22 cellular contexts compared by ENCODE assay signal in genomic region chr10:21083861-21084260, GRCh38.
DNase-seq lines count a peak whose midpoint lies in the region; ATAC-seq, FAIRE-seq and TF ChIP-seq lines count a peak whose summit lies in the region.
"Had no signal": no experiment of that assay in that cellular context is flagged by ENCODE, and none has a peak within 500 bp of the region (broad histone marks: within the 10 kb centered on the region; RNA-seq: fewer than 3 reads in every experiment).

No MANE protein-coding gene starts in this region.

- no peaks in the 10 kb centered on the region for H3K27me3 ChIP-seq in BLaER1
- H3K27me3 ChIP-seq in PC-3 (ENCODE audit: low read length): no peaks in the 10 kb centered on the region
- H3K27me3 ChIP-seq: adrenal gland, heart left ventricle, sigmoid colon had no signal

- no peak for TF ChIP-seq CTCF in PC-3 (conservative IDR thresholded peaks at IDR 0.05; ENCODE audit: low read depth, low read length)

- H2AFZ ChIP-seq in PC-3 (ENCODE audit: low read length): no peak overlapping the region

- H3K9me3 ChIP-seq in BLaER1 (no peaks in the 10 kb centered on the region), PC-3 (ENCODE audit: low read length) (no peaks in the 10 kb centered on the region)
- H3K9me3 ChIP-seq: adrenal gland, heart left ventricle, sigmoid colon had no signal

- POLR2A ChIA-PET in PC-3 (lab: Charles Lee; ENCODE audit: unreplicated experiment): interaction anchor here (0.5 to 0.7 kb wide), 2 partner anchors 152 to 253 kb away, joined by 4 to 5 read pairs; no protein-coding TSS in a partner anchor

- H3K4me1 ChIP-seq in BLaER1: peaks cover 27% of the 10 kb centered on the region
- H3K4me1 ChIP-seq in PC-3 (ENCODE audit: insufficient read depth, low read length): peaks cover 34% of the 10 kb centered on the region
- H3K4me1 ChIP-seq: adrenal gland, sigmoid colon had no signal

- no peak overlapping the region for H3K27ac ChIP-seq in BLaER1
- peak overlapping the region; percentile 70 for H3K27ac ChIP-seq in PC-3 (ENCODE audit: low read length)
- H3K27ac ChIP-seq: adrenal gland, heart left ventricle, sigmoid colon had no signal

- H3K4me2 ChIP-seq in BLaER1: peak overlapping the region; percentile 32
- peak overlapping the region; percentile 47 for H3K4me2 ChIP-seq in PC-3 (ENCODE audit: low read length)

- intact Hi-C loops in PC-3 (cut with micrococcal nuclease): loop anchor here (2.0 to 5.0 kb wide), 2 partner anchors 88 to 111 kb away; no protein-coding TSS in a partner anchor

- ATAC-seq in PC-3 (peak; percentile 80), HG02970 (IDR thresholded peaks at IDR 0.05; ENCODE audit: low FRiP score, unreplicated experiment) (no peak)
- ATAC-seq: heart left ventricle, Panc1 had no signal

- no peak overlapping the region for H3K9ac ChIP-seq in BLaER1
- no peak overlapping the region for H3K9ac ChIP-seq in PC-3 (ENCODE audit: low read length)

- DNase-seq in LHCN-M2 (ENCODE audit: low read depth) (peak; percentile 7), PC-3 (peak; percentile 97), kidney glomerular epithelial cell (lab: John Stamatoyannopoulos, UW) (peak; percentile 4), HTR-8/SVneo (ENCODE audit: insufficient read length, low spot score) (no peak)
- DNase-seq in stimulated activated CD4-positive, alpha-beta T cell treated with anti-CD3 and anti-CD28 coated beads, Interleukin-15, amount 100 ng/mL, for 24 hours: no peak
- DNase-seq in activated CD4-positive, alpha-beta T cell treated with anti-CD3 and anti-CD28 coated beads for 48 hours: no peak
- DNase-seq: activated CD4-positive, alpha-beta T cell treated with anti-CD3 and anti-CD28 coated beads, Interleukin-2, amount 10 ng/mL, durations not matched to agents 24 days and 14 days; activated CD8-positive, alpha-beta memory T cell treated with anti-CD3 and anti-CD28 coated beads, Interleukin-2, amount 50 U/mL, for 4 hours; activated effector memory CD4-positive, alpha-beta T cell treated with anti-CD3 and anti-CD28 coated beads, Interleukin-2, amount 50 U/mL, for 16 hours; adrenal gland; GF-D8; heart left ventricle; immature natural killer cell; NCI-H2081; NCI-H774; sigmoid colon; stimulated activated CD4-positive, alpha-beta T cell treated with anti-CD3 and anti-CD28 coated beads, Interleukin-2, amount 100 ng/mL, for 48 hours had no signal

- no peaks in the 10 kb centered on the region for H3F3A ChIP-seq in PC-3 (ENCODE audit: low read length, unreplicated experiment)

- no peaks in the 10 kb centered on the region for H3K79me2 ChIP-seq in PC-3 (ENCODE audit: low read length)

- H4K20me1 ChIP-seq in BLaER1: no peaks in the 10 kb centered on the region
- no peaks in the 10 kb centered on the region for H4K20me1 ChIP-seq in PC-3 (ENCODE audit: low read length)

- CTCF ChIA-PET in PC-3 (lab: Charles Lee): no interaction called here

- BruUV-seq in PC-3 (replicated peaks; lab: Mats Ljungman, UMichigan): no TSS peak

- H3K9me2 ChIP-seq in PC-3 (replicated peaks; ENCODE audit: low read length): no peaks in the 10 kb centered on the region

- H3K36me3 ChIP-seq in BLaER1 (no peaks in the 10 kb centered on the region), PC-3 (ENCODE audit: low read depth, low read length) (no peaks in the 10 kb centered on the region)
- H3K36me3 ChIP-seq: adrenal gland, heart left ventricle, sigmoid colon had no signal

- no peak overlapping the region for H3K4me3 ChIP-seq in BLaER1
- no peak overlapping the region for H3K4me3 ChIP-seq in PC-3 (ENCODE audit: low read length)
- H3K4me3 ChIP-seq: adrenal gland, heart left ventricle, lung, sigmoid colon had no signal

- no peak for FAIRE-seq in HTR-8/SVneo (lab: Jason Lieb, UNC)
- FAIRE-seq: GM12891 had no signal

Comparison
In these comparisons a context has a peak if more than half of its experiments do, and no peak if none do; other contexts are left out.
1. DNase-seq: peak in LHCN-M2 (single experiment), PC-3 (single experiment) and kidney glomerular epithelial cell (single experiment); none in stimulated activated CD4-positive, alpha-beta T cell treated with anti-CD3 and anti-CD28 coated beads, Interleukin-15, amount 100 ng/mL, for 24 hours (single experiment), HTR-8/SVneo (single experiment) and activated CD4-positive, alpha-beta T cell treated with anti-CD3 and anti-CD28 coated beads for 48 hours (single experiment).